ENCODE assay signal across 1 cellular context in the genomic region with DNA sequence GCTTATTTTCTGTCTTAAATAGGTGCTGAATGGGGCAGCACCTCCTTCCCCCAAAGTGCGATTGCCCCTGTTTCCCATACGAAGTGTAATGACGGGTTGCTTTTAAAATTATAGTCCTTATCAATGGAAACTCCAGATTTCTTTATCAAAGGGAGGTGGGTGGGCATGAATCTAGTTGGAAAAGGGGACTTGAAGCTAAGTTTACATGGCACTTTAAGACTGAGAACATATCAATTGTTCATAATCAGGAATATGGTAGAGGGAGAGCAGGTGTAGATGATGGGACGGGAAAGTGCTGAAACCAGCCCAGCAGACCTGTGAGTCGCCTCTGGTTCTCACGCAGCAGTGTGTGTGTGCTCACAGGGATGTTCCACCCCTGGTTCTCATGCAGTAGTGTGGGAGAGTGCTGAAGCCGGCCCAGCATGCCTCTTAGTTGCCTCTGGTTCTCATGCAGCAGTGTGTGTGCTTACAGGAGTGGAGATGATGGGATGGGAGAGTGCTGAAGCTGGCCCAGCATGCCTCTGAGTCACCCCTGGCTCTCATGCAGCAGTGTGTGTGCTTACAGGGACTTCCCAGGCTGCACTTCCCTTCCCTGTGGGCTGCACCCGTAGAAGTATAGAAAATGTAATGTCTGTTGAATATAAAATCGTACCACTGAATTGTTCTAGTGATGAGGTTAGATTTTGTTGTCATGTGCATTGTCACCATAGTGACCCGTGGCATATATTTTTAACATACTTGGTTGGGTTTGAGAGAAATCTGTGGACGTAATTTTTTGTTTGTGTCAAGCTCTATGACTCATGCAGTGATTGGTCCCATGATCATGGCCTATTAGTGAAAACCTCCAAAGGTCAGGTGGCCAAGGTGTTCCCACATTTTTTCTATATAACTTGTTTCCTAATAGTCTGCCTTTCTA.
A peak's percentile ranks its signal among the peaks of the same experiment; 100 is the strongest.
TF ChIP-seq lines count a peak whose summit lies in the region.

No MANE protein-coding gene starts in this region.

TF ChIP-seq in GM12878, 131 proteins besides CTCF, POLR2A, EP300 and RAD21 (continues in another document):
- TF ChIP-seq MEF2A (IDR thresholded peaks at IDR 0.05; ENCODE audit: insufficient read depth, low read depth, low read length) (peak; percentile 60; the same call in 1 of the 2 replicates), SIN3A (IDR thresholded peaks at IDR 0.05; ENCODE audit: low read depth, low read length) (no peak), YBX1 (IDR thresholded peaks at IDR 0.05) (no peak), SREBF2 (IDR thresholded peaks at IDR 0.05; ENCODE audit: low read length) (no peak), FOXK2 (IDR thresholded peaks at IDR 0.05) (no peak), SMAD5 (IDR thresholded peaks at IDR 0.05; ENCODE audit: low read depth) (no peak), MTA3 (IDR thresholded peaks at IDR 0.05; ENCODE audit: borderline replicate concordance, low read length) (no peak; the same call in 1 of the 2 replicates), ZZZ3 (IDR thresholded peaks at IDR 0.05; ENCODE audit: control insufficient read depth, insufficient read length, low read depth) (no peak), KLF5 (IDR thresholded peaks at IDR 0.05; ENCODE audit: partially characterized antibody) (peak; percentile 55), HDGF (IDR thresholded peaks at IDR 0.05) (peak; percentile 94), ZNF384 (IDR thresholded peaks at IDR 0.05; ENCODE audit: borderline replicate concordance, low read depth, low read length) (0 out of 2 replicates have a peak, but pooled peaks have one; percentile 30), ATF7 (IDR thresholded peaks at IDR 0.05; ENCODE audit: low read depth) (peak; percentile 90), RELA (IDR thresholded peaks at IDR 0.05; ENCODE audit: borderline replicate concordance, partially characterized antibody) (peak; percentile 82), EGR1 (IDR thresholded peaks at IDR 0.05; ENCODE audit: borderline replicate concordance in 1 of 2, low read depth in 2 of 2, low read length in 2 of 2) (no peak), TCF7 (IDR thresholded peaks at IDR 0.05; ENCODE audit: borderline replicate concordance) (no peak), BHLHE40 (IDR thresholded peaks at IDR 0.05; ENCODE audit: borderline replicate concordance in 1 of 2, low read depth in 2 of 2, low read length in 1 of 2) (peak in 1 of 2 experiments; percentile 74; a peak in 3 of 4 replicates), JUND (IDR thresholded peaks at IDR 0.05; ENCODE audit: low read depth, low read length) (peak; percentile 52; the same call in 1 of the 2 replicates), SPI1 (IDR thresholded peaks at IDR 0.05; ENCODE audit: borderline replicate concordance, insufficient read depth, low read depth, low read length) (peak; percentile 79), NFIC (IDR thresholded peaks at IDR 0.05; ENCODE audit: low read depth, low read length) (peak; percentile 61), PML (IDR thresholded peaks at IDR 0.05; ENCODE audit: low read length) (no peak), MEF2B (IDR thresholded peaks at IDR 0.05; ENCODE audit: partially characterized antibody, poor library complexity, severe bottlenecking) (peak; percentile 95), MYC (IDR thresholded peaks at IDR 0.05; ENCODE audit: insufficient read depth, insufficient read length, insufficient replicate concordance, low read length, severe bottlenecking) (no peak), RAD51 (IDR thresholded peaks at IDR 0.05) (peak; percentile 93), PAX5 (IDR thresholded peaks at IDR 0.05; ENCODE audit: borderline replicate concordance, low read depth, low read length) (peak; percentile 85), ZNF24 (IDR thresholded peaks at IDR 0.05) (0 out of 2 replicates have a peak, but pooled peaks have one; percentile 37), ZNF622 (IDR thresholded peaks at IDR 0.05) (no peak)
- TF ChIP-seq, protein P1, sequence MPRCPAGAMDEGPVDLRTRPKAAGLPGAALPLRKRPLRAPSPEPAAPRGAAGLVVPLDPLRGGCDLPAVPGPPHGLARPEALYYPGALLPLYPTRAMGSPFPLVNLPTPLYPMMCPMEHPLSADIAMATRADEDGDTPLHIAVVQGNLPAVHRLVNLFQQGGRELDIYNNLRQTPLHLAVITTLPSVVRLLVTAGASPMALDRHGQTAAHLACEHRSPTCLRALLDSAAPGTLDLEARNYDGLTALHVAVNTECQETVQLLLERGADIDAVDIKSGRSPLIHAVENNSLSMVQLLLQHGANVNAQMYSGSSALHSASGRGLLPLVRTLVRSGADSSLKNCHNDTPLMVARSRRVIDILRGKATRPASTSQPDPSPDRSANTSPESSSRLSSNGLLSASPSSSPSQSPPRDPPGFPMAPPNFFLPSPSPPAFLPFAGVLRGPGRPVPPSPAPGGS (IDR thresholded peaks at IDR 0.05; ENCODE audit: borderline replicate concordance, insufficient read depth, low read depth, low read length, poor library complexity, severe bottlenecking), result peak; percentile 100
- TF ChIP-seq, protein P2, sequence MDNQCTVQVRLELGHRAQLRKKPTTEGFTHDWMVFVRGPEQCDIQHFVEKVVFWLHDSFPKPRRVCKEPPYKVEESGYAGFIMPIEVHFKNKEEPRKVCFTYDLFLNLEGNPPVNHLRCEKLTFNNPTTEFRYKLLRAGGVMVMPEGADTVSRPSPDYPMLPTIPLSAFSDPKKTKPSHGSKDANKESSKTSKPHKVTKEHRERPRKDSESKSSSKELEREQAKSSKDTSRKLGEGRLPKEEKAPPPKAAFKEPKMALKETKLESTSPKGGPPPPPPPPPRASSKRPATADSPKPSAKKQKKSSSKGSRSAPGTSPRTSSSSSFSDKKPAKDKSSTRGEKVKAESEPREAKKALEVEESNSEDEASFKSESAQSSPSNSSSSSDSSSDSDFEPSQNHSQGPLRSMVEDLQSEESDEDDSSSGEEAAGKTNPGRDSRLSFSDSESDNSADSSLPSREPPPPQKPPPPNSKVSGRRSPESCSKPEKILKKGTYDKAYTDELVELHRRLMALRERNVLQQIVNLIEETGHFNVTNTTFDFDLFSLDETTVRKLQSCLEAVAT (IDR thresholded peaks at IDR 0.05), result peak; percentile 91
- TF ChIP-seq, protein P3, sequence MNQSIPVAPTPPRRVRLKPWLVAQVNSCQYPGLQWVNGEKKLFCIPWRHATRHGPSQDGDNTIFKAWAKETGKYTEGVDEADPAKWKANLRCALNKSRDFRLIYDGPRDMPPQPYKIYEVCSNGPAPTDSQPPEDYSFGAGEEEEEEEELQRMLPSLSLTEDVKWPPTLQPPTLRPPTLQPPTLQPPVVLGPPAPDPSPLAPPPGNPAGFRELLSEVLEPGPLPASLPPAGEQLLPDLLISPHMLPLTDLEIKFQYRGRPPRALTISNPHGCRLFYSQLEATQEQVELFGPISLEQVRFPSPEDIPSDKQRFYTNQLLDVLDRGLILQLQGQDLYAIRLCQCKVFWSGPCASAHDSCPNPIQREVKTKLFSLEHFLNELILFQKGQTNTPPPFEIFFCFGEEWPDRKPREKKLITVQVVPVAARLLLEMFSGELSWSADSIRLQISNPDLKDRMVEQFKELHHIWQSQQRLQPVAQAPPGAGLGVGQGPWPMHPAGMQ (IDR thresholded peaks at IDR 0.05; ENCODE audit: borderline replicate concordance), result no peak
- TF ChIP-seq, protein P4, sequence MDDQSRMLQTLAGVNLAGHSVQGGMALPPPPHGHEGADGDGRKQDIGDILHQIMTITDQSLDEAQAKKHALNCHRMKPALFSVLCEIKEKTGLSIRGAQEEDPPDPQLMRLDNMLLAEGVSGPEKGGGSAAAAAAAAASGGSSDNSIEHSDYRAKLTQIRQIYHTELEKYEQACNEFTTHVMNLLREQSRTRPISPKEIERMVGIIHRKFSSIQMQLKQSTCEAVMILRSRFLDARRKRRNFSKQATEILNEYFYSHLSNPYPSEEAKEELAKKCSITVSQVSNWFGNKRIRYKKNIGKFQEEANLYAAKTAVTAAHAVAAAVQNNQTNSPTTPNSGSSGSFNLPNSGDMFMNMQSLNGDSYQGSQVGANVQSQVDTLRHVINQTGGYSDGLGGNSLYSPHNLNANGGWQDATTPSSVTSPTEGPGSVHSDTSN (IDR thresholded peaks at IDR 0.05; ENCODE audit: insufficient replicate concordance, low read depth, low read length), result no peak
- TF ChIP-seq, protein P5, sequence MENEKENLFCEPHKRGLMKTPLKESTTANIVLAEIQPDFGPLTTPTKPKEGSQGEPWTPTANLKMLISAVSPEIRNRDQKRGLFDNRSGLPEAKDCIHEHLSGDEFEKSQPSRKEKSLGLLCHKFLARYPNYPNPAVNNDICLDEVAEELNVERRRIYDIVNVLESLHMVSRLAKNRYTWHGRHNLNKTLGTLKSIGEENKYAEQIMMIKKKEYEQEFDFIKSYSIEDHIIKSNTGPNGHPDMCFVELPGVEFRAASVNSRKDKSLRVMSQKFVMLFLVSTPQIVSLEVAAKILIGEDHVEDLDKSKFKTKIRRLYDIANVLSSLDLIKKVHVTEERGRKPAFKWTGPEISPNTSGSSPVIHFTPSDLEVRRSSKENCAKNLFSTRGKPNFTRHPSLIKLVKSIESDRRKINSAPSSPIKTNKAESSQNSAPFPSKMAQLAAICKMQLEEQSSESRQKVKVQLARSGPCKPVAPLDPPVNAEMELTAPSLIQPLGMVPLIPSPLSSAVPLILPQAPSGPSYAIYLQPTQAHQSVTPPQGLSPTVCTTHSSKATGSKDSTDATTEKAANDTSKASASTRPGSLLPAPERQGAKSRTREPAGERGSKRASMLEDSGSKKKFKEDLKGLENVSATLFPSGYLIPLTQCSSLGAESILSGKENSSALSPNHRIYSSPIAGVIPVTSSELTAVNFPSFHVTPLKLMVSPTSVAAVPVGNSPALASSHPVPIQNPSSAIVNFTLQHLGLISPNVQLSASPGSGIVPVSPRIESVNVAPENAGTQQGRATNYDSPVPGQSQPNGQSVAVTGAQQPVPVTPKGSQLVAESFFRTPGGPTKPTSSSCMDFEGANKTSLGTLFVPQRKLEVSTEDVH (IDR thresholded peaks at IDR 0.05; ENCODE audit: low read depth, partially characterized antibody), result no peak
- TF ChIP-seq, protein P6, sequence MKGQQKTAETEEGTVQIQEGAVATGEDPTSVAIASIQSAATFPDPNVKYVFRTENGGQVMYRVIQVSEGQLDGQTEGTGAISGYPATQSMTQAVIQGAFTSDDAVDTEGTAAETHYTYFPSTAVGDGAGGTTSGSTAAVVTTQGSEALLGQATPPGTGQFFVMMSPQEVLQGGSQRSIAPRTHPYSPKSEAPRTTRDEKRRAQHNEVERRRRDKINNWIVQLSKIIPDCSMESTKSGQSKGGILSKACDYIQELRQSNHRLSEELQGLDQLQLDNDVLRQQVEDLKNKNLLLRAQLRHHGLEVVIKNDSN (IDR thresholded peaks at IDR 0.05; ENCODE audit: borderline replicate concordance, extremely low read length, insufficient read depth, low read depth, low read length), result no peak
- TF ChIP-seq, protein P7, sequence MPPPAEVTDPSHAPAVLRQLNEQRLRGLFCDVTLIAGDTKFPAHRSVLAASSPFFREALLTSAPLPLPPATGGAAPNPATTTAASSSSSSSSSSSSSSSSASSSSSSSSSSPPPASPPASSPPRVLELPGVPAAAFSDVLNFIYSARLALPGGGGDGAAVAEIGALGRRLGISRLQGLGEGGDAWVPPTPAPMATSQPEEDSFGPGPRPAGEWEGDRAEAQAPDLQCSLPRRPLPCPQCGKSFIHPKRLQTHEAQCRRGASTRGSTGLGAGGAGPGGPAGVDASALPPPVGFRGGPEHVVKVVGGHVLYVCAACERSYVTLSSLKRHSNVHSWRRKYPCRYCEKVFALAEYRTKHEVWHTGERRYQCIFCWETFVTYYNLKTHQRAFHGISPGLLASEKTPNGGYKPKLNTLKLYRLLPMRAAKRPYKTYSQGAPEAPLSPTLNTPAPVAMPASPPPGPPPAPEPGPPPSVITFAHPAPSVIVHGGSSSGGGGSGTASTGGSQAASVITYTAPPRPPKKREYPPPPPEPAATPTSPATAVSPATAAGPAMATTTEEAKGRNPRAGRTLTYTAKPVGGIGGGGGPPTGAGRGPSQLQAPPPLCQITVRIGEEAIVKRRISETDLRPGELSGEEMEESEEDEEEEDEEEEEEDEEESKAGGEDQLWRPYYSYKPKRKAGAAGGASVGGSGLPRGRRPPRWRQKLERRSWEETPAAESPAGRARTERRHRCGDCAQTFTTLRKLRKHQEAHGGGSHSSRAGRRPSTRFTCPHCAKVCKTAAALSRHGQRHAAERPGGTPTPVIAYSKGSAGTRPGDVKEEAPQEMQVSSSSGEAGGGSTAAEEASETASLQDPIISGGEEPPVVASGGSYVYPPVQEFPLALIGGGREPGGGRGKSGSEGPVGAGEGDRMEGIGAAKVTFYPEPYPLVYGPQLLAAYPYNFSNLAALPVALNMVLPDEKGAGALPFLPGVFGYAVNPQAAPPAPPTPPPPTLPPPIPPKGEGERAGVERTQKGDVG (CRISPR knock-in tag; IDR thresholded peaks at IDR 0.05), result peak; percentile 74
- TF ChIP-seq, protein P8, sequence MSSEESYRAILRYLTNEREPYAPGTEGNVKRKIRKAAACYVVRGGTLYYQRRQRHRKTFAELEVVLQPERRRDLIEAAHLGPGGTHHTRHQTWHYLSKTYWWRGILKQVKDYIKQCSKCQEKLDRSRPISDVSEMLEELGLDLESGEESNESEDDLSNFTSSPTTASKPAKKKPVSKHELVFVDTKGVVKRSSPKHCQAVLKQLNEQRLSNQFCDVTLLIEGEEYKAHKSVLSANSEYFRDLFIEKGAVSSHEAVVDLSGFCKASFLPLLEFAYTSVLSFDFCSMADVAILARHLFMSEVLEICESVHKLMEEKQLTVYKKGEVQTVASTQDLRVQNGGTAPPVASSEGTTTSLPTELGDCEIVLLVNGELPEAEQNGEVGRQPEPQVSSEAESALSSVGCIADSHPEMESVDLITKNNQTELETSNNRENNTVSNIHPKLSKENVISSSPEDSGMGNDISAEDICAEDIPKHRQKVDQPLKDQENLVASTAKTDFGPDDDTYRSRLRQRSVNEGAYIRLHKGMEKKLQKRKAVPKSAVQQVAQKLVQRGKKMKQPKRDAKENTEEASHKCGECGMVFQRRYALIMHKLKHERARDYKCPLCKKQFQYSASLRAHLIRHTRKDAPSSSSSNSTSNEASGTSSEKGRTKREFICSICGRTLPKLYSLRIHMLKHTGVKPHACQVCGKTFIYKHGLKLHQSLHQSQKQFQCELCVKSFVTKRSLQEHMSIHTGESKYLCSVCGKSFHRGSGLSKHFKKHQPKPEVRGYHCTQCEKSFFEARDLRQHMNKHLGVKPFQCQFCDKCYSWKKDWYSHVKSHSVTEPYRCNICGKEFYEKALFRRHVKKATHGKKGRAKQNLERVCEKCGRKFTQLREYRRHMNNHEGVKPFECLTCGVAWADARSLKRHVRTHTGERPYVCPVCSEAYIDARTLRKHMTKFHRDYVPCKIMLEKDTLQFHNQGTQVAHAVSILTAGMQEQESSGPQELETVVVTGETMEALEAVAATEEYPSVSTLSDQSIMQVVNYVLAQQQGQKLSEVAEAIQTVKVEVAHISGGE (CRISPR knock-in tag; IDR thresholded peaks at IDR 0.05), result no peak
